In genomic region chr14:50116221-50116956, GRCh38 we compare ENCODE assay signal across 1 cellular context.
TF ChIP-seq lines count a peak whose summit lies in the region.

Gene VCPKMT (minus strand): TSS chr14:50116572. CDS start chr14:50116552, 20 bp downstream.

TF ChIP-seq in HepG2, 621 proteins besides CTCF, POLR2A, EP300 and RAD21 (continued from another document and continues in another):
- peak; percentile 73; the same call in 1 of the 2 replicates for TF ChIP-seq MED1 (CRISPR knock-in tag; IDR thresholded peaks at IDR 0.05)
- peak; percentile 94 for TF ChIP-seq E2F1 (CRISPR knock-in tag; IDR thresholded peaks at IDR 0.05)
- peak; percentile 81; the same call in 1 of the 2 replicates for TF ChIP-seq ZNF430 (CRISPR knock-in tag; IDR thresholded peaks at IDR 0.05)
- TF ChIP-seq ZNF609 (CRISPR knock-in tag; IDR thresholded peaks at IDR 0.05; ENCODE audit: borderline replicate concordance), result no peak
- TF ChIP-seq TARDBP (CRISPR knock-in tag; IDR thresholded peaks at IDR 0.05), result no peak; the same call in 1 of the 2 replicates
- no peak for TF ChIP-seq NFE2L2 (IDR thresholded peaks at IDR 0.05; ENCODE audit: low read length)
- TF ChIP-seq GLMP (CRISPR knock-in tag; IDR thresholded peaks at IDR 0.05; ENCODE audit: borderline replicate concordance), result no peak
- TF ChIP-seq HOXA5 (CRISPR knock-in tag; IDR thresholded peaks at IDR 0.05), result no peak
- no peak; the same call in 1 of the 2 replicates for TF ChIP-seq STAG1 (CRISPR knock-in tag; IDR thresholded peaks at IDR 0.05)
- TF ChIP-seq GPBP1L1 (CRISPR knock-in tag; IDR thresholded peaks at IDR 0.05), result no peak
- TF ChIP-seq ZNF605 (CRISPR knock-in tag; IDR thresholded peaks at IDR 0.05), result peak; percentile 73
- no peak for TF ChIP-seq ZFP37 (CRISPR knock-in tag; IDR thresholded peaks at IDR 0.05; ENCODE audit: borderline replicate concordance)
- TF ChIP-seq AFF4 (CRISPR knock-in tag; IDR thresholded peaks at IDR 0.05), result no peak
- no peak for TF ChIP-seq MBNL3 (CRISPR knock-in tag; conservative IDR thresholded peaks at IDR 0.05)
- no peak for TF ChIP-seq KDM1A (CRISPR knock-in tag; IDR thresholded peaks at IDR 0.05)
- TF ChIP-seq FOXO4 (CRISPR knock-in tag; conservative IDR thresholded peaks at IDR 0.05), result no peak
- TF ChIP-seq JUND (CRISPR knock-in tag; IDR thresholded peaks at IDR 0.05), result no peak
- TF ChIP-seq HMGXB4 (CRISPR knock-in tag; IDR thresholded peaks at IDR 0.05; ENCODE audit: borderline replicate concordance in 1 of 2, low read depth in 1 of 2), result peak; percentile 72 to 79; a peak in 3 of 4 replicates
- TF ChIP-seq ZNF318 (CRISPR knock-in tag; IDR thresholded peaks at IDR 0.05), result no peak
- TF ChIP-seq ZNF414 (CRISPR knock-in tag; IDR thresholded peaks at IDR 0.05), result 0 out of 2 replicates have a peak, but pooled peaks have one; percentile 68
- no peak for TF ChIP-seq ZNF75D (CRISPR knock-in tag; IDR thresholded peaks at IDR 0.05; ENCODE audit: borderline replicate concordance)
- TF ChIP-seq DRAP1 (CRISPR knock-in tag; IDR thresholded peaks at IDR 0.05), result peak; percentile 92
- TF ChIP-seq DBP (CRISPR knock-in tag; IDR thresholded peaks at IDR 0.05; ENCODE audit: not compliant biosample characterization), result no peak
- TF ChIP-seq PHB2 (IDR thresholded peaks at IDR 0.05; ENCODE audit: partially characterized antibody), result no peak
